Comparison of ENCODE assay signal across 21 cellular contexts in genomic region chr18:29647700-29648099, GRCh38.
DNase-seq lines count a peak whose midpoint lies in the region; ATAC-seq, FAIRE-seq and TF ChIP-seq lines count a peak whose summit lies in the region.
"Had no signal": no experiment of that assay in that cellular context is flagged by ENCODE, and none has a peak within 500 bp of the region (broad histone marks: within the 10 kb centered on the region; RNA-seq: fewer than 3 reads in every experiment).

No MANE protein-coding gene starts in this region.

- no peak for DNase-seq in D721Med (ENCODE audit: insufficient read length, low spot score)
- peak; percentile 0 for DNase-seq in HuH-7.5 (ENCODE audit: low spot score)
- DNase-seq in left lobe of liver (ENCODE audit: low spot score) = no peak
- DNase-seq in DMS79 (lab: John Stamatoyannopoulos, UW) = no peak
- no peak for DNase-seq in SW 1271 (lab: John Stamatoyannopoulos, UW)
- no peak for DNase-seq in NOMO-1 (lab: John Stamatoyannopoulos, UW; ENCODE audit: unreplicated experiment in 2 of 2)
- DNase-seq: 8988T; ACHN; BE2C; C1 segment of cervical spinal cord; CD4-positive, alpha-beta memory T cell; CD4-positive, CD25-positive, alpha-beta regulatory T cell; CD8-positive, alpha-beta memory T cell; COR-L47; DND-41; EL; GDM1 had no signal

- TF ChIP-seq CTCF in D721Med (IDR thresholded peaks at IDR 0.05; ENCODE audit: insufficient read depth, missing control alignments) = no peak

- peak; percentile 89 for ATAC-seq in left lobe of liver
- ATAC-seq: GM12878 had no signal

- peak; percentile 51 for FAIRE-seq in D721Med (lab: Jason Lieb, UNC)
- FAIRE-seq: A204.1, GM12878, GM12892, GM18507 had no signal
